ENCODE assay signal across 10 cellular contexts in genomic region chr7:22872087-22872807, GRCh38. TPM values are rescaled to one million over a fixed set of nuclear protein-coding genes. Genes with fewer than 3 reads are reported as not detected.
A peak's percentile ranks its signal among the peaks of the same experiment; 100 is the strongest.
DNase-seq lines count a peak whose midpoint lies in the region; ATAC-seq, FAIRE-seq and TF ChIP-seq lines count a peak whose summit lies in the region.
"Had no signal": no experiment of that assay in that cellular context is flagged by ENCODE, and none has a peak within 500 bp of the region (broad histone marks: within the 10 kb centered on the region; RNA-seq: fewer than 3 reads in every experiment).

No MANE protein-coding gene starts in this region.

- peak overlapping the region; percentile 77 for H3K4me3 Mint-ChIP-seq in activated B cell treated with CpG ODN at 0.5 μM for 24 hours

- no peaks in the 10 kb centered on the region for H3K36me3 ChIP-seq in transverse colon

- CTCF ChIA-PET in activated B cell treated with CpG ODN at 0.5 μM for 24 hours (lab: Charles Lee): interaction anchor here (1.0 kb wide), 1 partner anchor 15 kb away, joined by 3 read pairs; no protein-coding TSS in a partner anchor

- no peak overlapping the region for H3K27ac ChIP-seq in transverse colon
- H3K27ac ChIP-seq: tibial nerve had no signal

- POLR2A ChIA-PET in activated B cell treated with CpG ODN at 0.5 μM for 24 hours (lab: Charles Lee): interaction anchor here (1.0 to 1.4 kb wide), 3 partner anchors 16 to 50 kb away, joined by 3 to 4 read pairs (median 4); partner anchors contain the start of gene TOMM7

- H3K9me3 Mint-ChIP-seq in activated B cell treated with CpG ODN at 0.5 μM for 24 hours: no peaks in the 10 kb centered on the region

- peak; percentile 79 for DNase-seq in GM12865 (ENCODE audit: low read depth)
- DNase-seq in activated B cell treated with CpG ODN at 0.5 μM for 24 hours: peak; percentile 21
- DNase-seq in NCI-H446 treated with DMSO at 0.1 percent for 48 hours (lab: John Stamatoyannopoulos, UW): no peak
- no peak for DNase-seq in urothelium cell line (ENCODE audit: low spot score)
- DNase-seq in activated CD4-positive, alpha-beta T cell treated with anti-CD3 and anti-CD28 coated beads, Interleukin-2, amount 50 U/mL, for 48 hours: no peak
- no peak for DNase-seq in transverse colon
- DNase-seq: right cardiac atrium had no signal

- 61 to 66% methylated on average over 4 to 8 of the region's 8 CpGs for WGBS in transverse colon (ENCODE audit: low coverage in 1 of 2), 2 donors

- H3K4me3 ChIP-seq in GM12865 (ENCODE audit: low read depth, low read length) (peak overlapping the region; percentile 33), transverse colon (no peak overlapping the region)
- H3K4me3 ChIP-seq: tibial nerve had no signal

- FAIRE-seq in urothelium cell line (lab: Jason Lieb, UNC): no peak

- intact Hi-C loops in activated B cell treated with CpG ODN at 0.5 μM for 24 hours (cut with micrococcal nuclease): loop anchor here (1.0 to 5.0 kb wide), 2 partner anchors 18 to 140 kb away; partner anchors contain the start of gene HYCC1
- intact Hi-C loops in transverse colon (cut with DNase I; ENCODE audit: low total_unique reads): no loop called here

- H3K27me3 Mint-ChIP-seq in activated B cell treated with CpG ODN at 0.5 μM for 24 hours: no peaks in the 10 kb centered on the region

- no peaks in the 10 kb centered on the region for H3K9me3 ChIP-seq in transverse colon
- H3K9me3 ChIP-seq: tibial nerve had no signal

- in situ Hi-C loops in transverse colon (cut with MboI; ENCODE audit: low pct_ligation_motif_present in 1 of 4, low pct_unique_long_range_greater_than_20kb in 1 of 4, low sequenced_read_pairs in 3 of 4): no loop called here

- TF ChIP-seq CTCF in GM12865 (IDR thresholded peaks at IDR 0.05; ENCODE audit: insufficient read depth, low read depth, low read length, missing control alignments): no peak
- no peak for TF ChIP-seq CTCF in activated B cell treated with CpG ODN at 0.5 μM for 24 hours (IDR thresholded peaks at IDR 0.05)
- TF ChIP-seq CTCF in transverse colon (IDR thresholded peaks at IDR 0.05): no peak

- peaks cover 35% of the 10 kb centered on the region for H3K4me1 Mint-ChIP-seq in activated B cell treated with CpG ODN at 0.5 μM for 24 hours

- no peaks in the 10 kb centered on the region for H3K27me3 ChIP-seq in transverse colon
- H3K27me3 ChIP-seq: tibial nerve had no signal

- peak; percentile 99 for ATAC-seq in GM19455 (IDR thresholded peaks at IDR 0.05; ENCODE audit: unreplicated experiment)
- ATAC-seq in HG03095 (IDR thresholded peaks at IDR 0.05; ENCODE audit: unreplicated experiment): peak; percentile 93
- ATAC-seq in activated B cell treated with CpG ODN at 0.5 μM for 24 hours (ENCODE audit: low read depth): peak; percentile 94

- no peaks in the 10 kb centered on the region for H3K4me1 ChIP-seq in transverse colon

- no peak for TF ChIP-seq EP300 in transverse colon (IDR thresholded peaks at IDR 0.05; ENCODE audit: low read depth)

- peak overlapping the region; percentile 32 for H3K27ac Mint-ChIP-seq in activated B cell treated with CpG ODN at 0.5 μM for 24 hours

- no peak for TF ChIP-seq POLR2A in transverse colon (IDR thresholded peaks at IDR 0.05)

- H3K36me3 Mint-ChIP-seq in activated B cell treated with CpG ODN at 0.5 μM for 24 hours (ENCODE audit: low read depth): peaks cover 20% of the 10 kb centered on the region

RNA-seq across cellular contexts. Expression of gene TOMM7, which starts 49.6 kb away (rescaled TPM):
- total RNA-seq in activated B cell treated with CpG ODN at 0.5 μM for 24 hours (324 and 406 TPM in 2 replicates), transverse colon (1,000 to 10,000 TPM in 1 of 4 donors, 100 to 1,000 TPM in 2, 10 to 100 TPM in 1; 14.5 to 1,156 (median 144) TPM)

Comparison
In these comparisons a context has a peak if more than half of its experiments do, and no peak if none do; other contexts are left out.
1. DNase-seq: peak in GM12865 (single experiment) and activated B cell treated with CpG ODN at 0.5 μM for 24 hours (single experiment); none in NCI-H446 treated with DMSO at 0.1 percent for 48 hours (single experiment), urothelium cell line (single experiment), activated CD4-positive, alpha-beta T cell treated with anti-CD3 and anti-CD28 coated beads, Interleukin-2, amount 50 U/mL, for 48 hours (0 of 2) and transverse colon (single experiment).
2. Peak in every context shown above with its lines, with median percentiles within 50 percentile points of each other: ATAC-seq.